1 cellular context compared by ENCODE assay signal in genomic region chr5:125140855-125141254, GRCh38.
TF ChIP-seq lines count a peak whose summit lies in the region.

No MANE protein-coding gene starts in this region.

TF ChIP-seq in HepG2, 621 proteins besides CTCF, POLR2A, EP300 and RAD21 (continued from another document):
- no peak for TF ChIP-seq TIGD3 (CRISPR knock-in tag; IDR thresholded peaks at IDR 0.05; ENCODE audit: borderline replicate concordance)
- TF ChIP-seq ATRX (CRISPR knock-in tag; IDR thresholded peaks at IDR 0.05; ENCODE audit: borderline replicate concordance) = no peak
- TF ChIP-seq KLF6 (CRISPR knock-in tag; IDR thresholded peaks at IDR 0.05) = no peak
- TF ChIP-seq IRF2 (CRISPR knock-in tag; IDR thresholded peaks at IDR 0.05) = no peak
- no peak for TF ChIP-seq GATAD1 (CRISPR knock-in tag; IDR thresholded peaks at IDR 0.05)
- TF ChIP-seq ZNF256 (CRISPR knock-in tag; conservative IDR thresholded peaks at IDR 0.05) = no peak
- no peak for TF ChIP-seq HOMEZ (CRISPR knock-in tag; IDR thresholded peaks at IDR 0.05; ENCODE audit: low read depth)
- no peak for TF ChIP-seq THRA (CRISPR knock-in tag; IDR thresholded peaks at IDR 0.05; ENCODE audit: borderline replicate concordance)
- TF ChIP-seq ZSCAN12 (CRISPR knock-in tag; IDR thresholded peaks at IDR 0.05) = no peak
